In genomic region chr10:16698457-16698856, GRCh38 we compare ENCODE assay signal across 17 cellular contexts.
DNase-seq lines count a peak whose midpoint lies in the region; ATAC-seq, FAIRE-seq and TF ChIP-seq lines count a peak whose summit lies in the region.
"Had no signal": no experiment of that assay in that cellular context is flagged by ENCODE, and none has a peak within 500 bp of the region (broad histone marks: within the 10 kb centered on the region; RNA-seq: fewer than 3 reads in every experiment).

No MANE protein-coding gene starts in this region.

- H3K9me2 ChIP-seq in neural cell (ENCODE audit: insufficient read depth, low read length), result no peaks in the 10 kb centered on the region

- WGBS in K562 (ENCODE audit: insufficient coverage, low coverage, missing lambda C conversion rate), result 2% methylated on average over 4 of the region's 4 CpGs
- WGBS in transverse colon (ENCODE audit: low coverage in 1 of 2), 2 donors, result 95% methylated on average over 4 of the region's 4 CpGs; no CpG with 5 or more reads in 1 of the 2 donors

- intact Hi-C loops in K562 (cut with micrococcal nuclease) (no loop called here), transverse colon (cut with DNase I; ENCODE audit: low total_unique reads) (no loop called here)

- H3K9ac ChIP-seq in K562 (ENCODE audit: insufficient read depth in 1 of 2, low read depth in 2 of 2, low read length in 2 of 2), result no peak overlapping the region
- peak overlapping the region; percentile 11 for H3K9ac ChIP-seq in neural cell (ENCODE audit: low read length)

- H3F3A ChIP-seq in neural cell (ENCODE audit: insufficient read depth, low read length, poor library complexity, severe bottlenecking), result no peaks in the 10 kb centered on the region

- TF ChIP-seq EP300 in K562 (IDR thresholded peaks at IDR 0.05; ENCODE audit: low read length), result no peak
- peak; percentile 87 for TF ChIP-seq EP300 in neural cell (conservative IDR thresholded peaks at IDR 0.05; ENCODE audit: poor library complexity, severe bottlenecking)
- no peak for TF ChIP-seq EP300 in transverse colon (IDR thresholded peaks at IDR 0.05; ENCODE audit: low read depth)

- no peaks in the 10 kb centered on the region for H3K9me1 ChIP-seq in K562 (ENCODE audit: control insufficient read depth, insufficient read depth, low read length)

- H4K20me1 ChIP-seq in K562 (replicated peaks; ENCODE audit: control insufficient read depth, insufficient read depth, low read length), result no peaks in the 10 kb centered on the region
- H4K20me1 ChIP-seq in neural cell (ENCODE audit: insufficient read depth), result no peaks in the 10 kb centered on the region

- TF ChIP-seq RAD21 in K562 (CRISPR knock-in tag; conservative IDR thresholded peaks at IDR 0.05 in 1 of 2, IDR thresholded peaks at IDR 0.05 in 1 of 2), result no peak
- TF ChIP-seq RAD21 in neural cell (conservative IDR thresholded peaks at IDR 0.05), result no peak

- CTCF ChIA-PET in K562 (lab: Yijun Ruan, JAX; ENCODE audit: low intra/inter-chr PET ratio), result no interaction called here

- H3K4me1 ChIP-seq in K562 (replicated peaks in 1 of 2; ENCODE audit: control insufficient read depth in 2 of 2, insufficient read depth in 2 of 2, low read length in 2 of 2), result no peaks in the 10 kb centered on the region
- no peaks in the 10 kb centered on the region for H3K4me1 ChIP-seq in transverse colon
- H3K4me1 ChIP-seq: HAP-1 had no signal

- DNase-seq in NCI-H82 (lab: John Stamatoyannopoulos, UW) (peak; percentile 60), K562 (ENCODE audit: extremely low read depth in 1 of 4, low spot score in 3 of 4) (no peak), urothelium cell line (ENCODE audit: low spot score) (no peak), transverse colon (no peak), NCI-H2081 (lab: John Stamatoyannopoulos, UW) (no peak)
- DNase-seq: C1 segment of cervical spinal cord; Calu3; CD4-positive, alpha-beta T cell; DMS 273 treated with DMSO at 0.1 percent for 48 hours; HFFc6 had no signal

- H3K27me3 ChIP-seq in K562 (ENCODE audit: control insufficient read depth in 2 of 2, insufficient read depth in 2 of 2, low read length in 2 of 2) (peaks cover 0 to 3% of the 10 kb centered on the region in 2 experiments; a peak in 1 of 5 replicates), neural cell (ENCODE audit: insufficient read depth, low read depth, low read length) (no peaks in the 10 kb centered on the region), transverse colon (no peaks in the 10 kb centered on the region)

- no peak for TF ChIP-seq CTCF in K562 (IDR thresholded peaks at IDR 0.05 in 2 of 3, conservative IDR thresholded peaks at IDR 0.05 in 1 of 3; ENCODE audit: insufficient read depth in 2 of 3, low read depth in 1 of 3, low read length in 3 of 3)
- no peak for TF ChIP-seq CTCF in neural cell (IDR thresholded peaks at IDR 0.05; ENCODE audit: poor library complexity, severe bottlenecking)
- no peak for TF ChIP-seq CTCF in transverse colon (IDR thresholded peaks at IDR 0.05)

- TF ChIP-seq POLR2A in K562 (conservative IDR thresholded peaks at IDR 0.05) (no peak), transverse colon (IDR thresholded peaks at IDR 0.05) (no peak)

- no peak for ATAC-seq in K562
- no peak for ATAC-seq in GM21717 (IDR thresholded peaks at IDR 0.05; ENCODE audit: unreplicated experiment)

- no TSS peak for BruUV-seq in K562 (replicated peaks; lab: Mats Ljungman, UMichigan)

- H2AFZ ChIP-seq in K562 (ENCODE audit: low read depth, low read length), result no peak overlapping the region
- H2AFZ ChIP-seq in neural cell (ENCODE audit: low read depth, low read length), result no peak overlapping the region

- peak; percentile 6 for FAIRE-seq in K562 (lab: Jason Lieb, UNC)
- peak; percentile 13 for FAIRE-seq in urothelium cell line (lab: Jason Lieb, UNC)
- FAIRE-seq: A204.1, GM12891, GM19239, H1 had no signal

- POLR2A ChIA-PET in K562 (lab: Yijun Ruan, JAX), result interaction anchor here (0.7 to 1.5 kb wide), 2 partner anchors 12 to 366 kb away, joined by 3 read pairs; no protein-coding TSS in a partner anchor

- no peak overlapping the region for H3K27ac ChIP-seq in K562 (ENCODE audit: extremely low read depth, low read depth, low read length)
- peak overlapping the region; percentile 75 for H3K27ac ChIP-seq in neural cell (ENCODE audit: low read length)
- H3K27ac ChIP-seq in transverse colon, result no peak overlapping the region

- in situ Hi-C loops in K562 (cut with MboI), result no loop called here
- in situ Hi-C loops in transverse colon (cut with MboI; ENCODE audit: low pct_ligation_motif_present in 1 of 4, low pct_unique_long_range_greater_than_20kb in 1 of 4, low sequenced_read_pairs in 3 of 4), result no loop called here

- no peaks in the 10 kb centered on the region for H3K36me3 ChIP-seq in K562 (ENCODE audit: control insufficient read depth, insufficient read depth, low read length)
- no peaks in the 10 kb centered on the region for H3K36me3 ChIP-seq in neural cell (ENCODE audit: insufficient read depth, low read length)
- peaks cover 0 to 7% (median 0%) of the 10 kb centered on the region in 4 donors for H3K36me3 ChIP-seq in transverse colon
- H3K36me3 ChIP-seq: HAP-1 had no signal

- H3K9me3 ChIP-seq in K562 (replicated peaks; ENCODE audit: control insufficient read depth, insufficient read depth, low read depth, low read length) (0 out of 2 replicates have a peak, but pooled peaks cover 1% of the 10 kb centered on the region), neural cell (ENCODE audit: low read length) (peaks cover 5% of the 10 kb centered on the region), transverse colon (no peaks in the 10 kb centered on the region)
- H3K9me3 ChIP-seq: HAP-1 had no signal

- H3K79me2 ChIP-seq in K562 (ENCODE audit: control insufficient read depth, insufficient read depth, low read length), result no peaks in the 10 kb centered on the region
- no peaks in the 10 kb centered on the region for H3K79me2 ChIP-seq in neural cell (replicated peaks; ENCODE audit: insufficient read depth, low read length)

- no peak overlapping the region for H3K4me2 ChIP-seq in K562 (ENCODE audit: insufficient read depth, low read length)
- H3K4me2 ChIP-seq in neural cell (ENCODE audit: low read length), result no peak overlapping the region

- H3K4me3 ChIP-seq in K562, result no peak overlapping the region
- H3K4me3 ChIP-seq in neural cell (ENCODE audit: low read length), result peak overlapping the region; percentile 35
- no peak overlapping the region for H3K4me3 ChIP-seq in transverse colon
- H3K4me3 ChIP-seq: HAP-1 had no signal

TF ChIP-seq in K562, 482 proteins besides CTCF, POLR2A, EP300 and RAD21:
- TF ChIP-seq CBX8 (IDR thresholded peaks at IDR 0.05; ENCODE audit: borderline replicate concordance, extremely low read depth, low read depth, low read length, poor library complexity, severe bottlenecking) (no peak), NRF1 (conservative IDR thresholded peaks at IDR 0.05 in 1 of 2, IDR thresholded peaks at IDR 0.05 in 1 of 2) (no peak), RB1 (IDR thresholded peaks at IDR 0.05; ENCODE audit: low read depth) (no peak), ZNF444 (CRISPR knock-in tag; IDR thresholded peaks at IDR 0.05) (no peak)

TF ChIP-seq in neural cell, 6 proteins besides CTCF, POLR2A, EP300 and RAD21:
- no peak for TF ChIP-seq MXI1 (conservative IDR thresholded peaks at IDR 0.05; ENCODE audit: poor library complexity, severe bottlenecking)
- TF ChIP-seq POLR2AphosphoS5 (IDR thresholded peaks at IDR 0.05), result peak; percentile 59
